In genomic region chr1:87004857-87005256, GRCh38 we compare ENCODE assay signal across 1 cellular context.
TF ChIP-seq lines count a peak whose summit lies in the region.

No MANE protein-coding gene starts in this region.

TF ChIP-seq in K562, 482 proteins besides CTCF, POLR2A, EP300 and RAD21 (continued from another document and continues in another):
- TF ChIP-seq AFF1 (IDR thresholded peaks at IDR 0.05; ENCODE audit: low read depth in 1 of 2, partially characterized antibody in 2 of 2), result peak in 1 of 2 experiments; percentile 41
- no peak for TF ChIP-seq HDAC1 (IDR thresholded peaks at IDR 0.05)
- TF ChIP-seq ZNF655 (CRISPR knock-in tag; IDR thresholded peaks at IDR 0.05), result no peak
- TF ChIP-seq ZNF436 (CRISPR knock-in tag; IDR thresholded peaks at IDR 0.05), result no peak
- no peak for TF ChIP-seq ARID3B (CRISPR knock-in tag; IDR thresholded peaks at IDR 0.05; ENCODE audit: borderline replicate concordance)
- no peak for TF ChIP-seq KLF10 (CRISPR knock-in tag; IDR thresholded peaks at IDR 0.05)
- no peak for TF ChIP-seq PTBP1 (IDR thresholded peaks at IDR 0.05; ENCODE audit: low read depth, low read length)
- no peak for TF ChIP-seq ID3 (CRISPR knock-in tag; IDR thresholded peaks at IDR 0.05)
- no peak for TF ChIP-seq ID3 (tag; IDR thresholded peaks at IDR 0.05)
- TF ChIP-seq ZNF384 (IDR thresholded peaks at IDR 0.05; ENCODE audit: low read depth, low read length), result peak; percentile 69
- no peak for TF ChIP-seq PPARD (CRISPR knock-in tag; IDR thresholded peaks at IDR 0.05)
- no peak for TF ChIP-seq ZBTB5 (IDR thresholded peaks at IDR 0.05)
- TF ChIP-seq CBX1 (IDR thresholded peaks at IDR 0.05; ENCODE audit: low read depth), result no peak
- TF ChIP-seq FOSL1 (tag; conservative IDR thresholded peaks at IDR 0.05), result 0 out of 2 replicates have a peak, but pooled peaks have one; percentile 23
- TF ChIP-seq, protein P1, sequence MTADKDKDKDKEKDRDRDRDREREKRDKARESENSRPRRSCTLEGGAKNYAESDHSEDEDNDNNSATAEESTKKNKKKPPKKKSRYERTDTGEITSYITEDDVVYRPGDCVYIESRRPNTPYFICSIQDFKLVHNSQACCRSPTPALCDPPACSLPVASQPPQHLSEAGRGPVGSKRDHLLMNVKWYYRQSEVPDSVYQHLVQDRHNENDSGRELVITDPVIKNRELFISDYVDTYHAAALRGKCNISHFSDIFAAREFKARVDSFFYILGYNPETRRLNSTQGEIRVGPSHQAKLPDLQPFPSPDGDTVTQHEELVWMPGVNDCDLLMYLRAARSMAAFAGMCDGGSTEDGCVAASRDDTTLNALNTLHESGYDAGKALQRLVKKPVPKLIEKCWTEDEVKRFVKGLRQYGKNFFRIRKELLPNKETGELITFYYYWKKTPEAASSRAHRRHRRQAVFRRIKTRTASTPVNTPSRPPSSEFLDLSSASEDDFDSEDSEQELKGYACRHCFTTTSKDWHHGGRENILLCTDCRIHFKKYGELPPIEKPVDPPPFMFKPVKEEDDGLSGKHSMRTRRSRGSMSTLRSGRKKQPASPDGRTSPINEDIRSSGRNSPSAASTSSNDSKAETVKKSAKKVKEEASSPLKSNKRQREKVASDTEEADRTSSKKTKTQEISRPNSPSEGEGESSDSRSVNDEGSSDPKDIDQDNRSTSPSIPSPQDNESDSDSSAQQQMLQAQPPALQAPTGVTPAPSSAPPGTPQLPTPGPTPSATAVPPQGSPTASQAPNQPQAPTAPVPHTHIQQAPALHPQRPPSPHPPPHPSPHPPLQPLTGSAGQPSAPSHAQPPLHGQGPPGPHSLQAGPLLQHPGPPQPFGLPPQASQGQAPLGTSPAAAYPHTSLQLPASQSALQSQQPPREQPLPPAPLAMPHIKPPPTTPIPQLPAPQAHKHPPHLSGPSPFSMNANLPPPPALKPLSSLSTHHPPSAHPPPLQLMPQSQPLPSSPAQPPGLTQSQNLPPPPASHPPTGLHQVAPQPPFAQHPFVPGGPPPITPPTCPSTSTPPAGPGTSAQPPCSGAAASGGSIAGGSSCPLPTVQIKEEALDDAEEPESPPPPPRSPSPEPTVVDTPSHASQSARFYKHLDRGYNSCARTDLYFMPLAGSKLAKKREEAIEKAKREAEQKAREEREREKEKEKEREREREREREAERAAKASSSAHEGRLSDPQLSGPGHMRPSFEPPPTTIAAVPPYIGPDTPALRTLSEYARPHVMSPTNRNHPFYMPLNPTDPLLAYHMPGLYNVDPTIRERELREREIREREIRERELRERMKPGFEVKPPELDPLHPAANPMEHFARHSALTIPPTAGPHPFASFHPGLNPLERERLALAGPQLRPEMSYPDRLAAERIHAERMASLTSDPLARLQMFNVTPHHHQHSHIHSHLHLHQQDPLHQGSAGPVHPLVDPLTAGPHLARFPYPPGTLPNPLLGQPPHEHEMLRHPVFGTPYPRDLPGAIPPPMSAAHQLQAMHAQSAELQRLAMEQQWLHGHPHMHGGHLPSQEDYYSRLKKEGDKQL (CRISPR knock-in tag; IDR thresholded peaks at IDR 0.05; ENCODE audit: borderline replicate concordance), result no peak
- TF ChIP-seq MAFG (tag; conservative IDR thresholded peaks at IDR 0.05), result no peak
- 0 out of 2 replicates have a peak, but pooled peaks have one; percentile 9 for TF ChIP-seq EGR1 (conservative IDR thresholded peaks at IDR 0.05)
- no peak for TF ChIP-seq ZC3H8 (IDR thresholded peaks at IDR 0.05)
- no peak for TF ChIP-seq USF1 (CRISPR knock-in tag; IDR thresholded peaks at IDR 0.05)
- TF ChIP-seq HMG20A (CRISPR knock-in tag; conservative IDR thresholded peaks at IDR 0.05), result no peak
- TF ChIP-seq TARDBP (IDR thresholded peaks at IDR 0.05), result no peak
- no peak for TF ChIP-seq U2AF2 (optimal IDR thresholded peaks at IDR 0.05; ENCODE audit: low read depth, low read length)
- no peak for TF ChIP-seq ZNF3 (CRISPR knock-in tag; IDR thresholded peaks at IDR 0.05)
- no peak for TF ChIP-seq SRSF9 (IDR thresholded peaks at IDR 0.05; ENCODE audit: borderline replicate concordance, low read depth, low read length)
- peak; percentile 64; the same call in 1 of the 2 replicates for TF ChIP-seq SMARCE1 (IDR thresholded peaks at IDR 0.05)
- TF ChIP-seq GTF3C2 (IDR thresholded peaks at IDR 0.05; ENCODE audit: borderline replicate concordance, extremely low read depth, insufficient read length), result no peak
- TF ChIP-seq CEBPG (CRISPR knock-in tag; IDR thresholded peaks at IDR 0.05), result no peak
- TF ChIP-seq CEBPG (tag; conservative IDR thresholded peaks at IDR 0.05 in 1 of 2, IDR thresholded peaks at IDR 0.05 in 1 of 2), result no peak
- TF ChIP-seq, protein P2, sequence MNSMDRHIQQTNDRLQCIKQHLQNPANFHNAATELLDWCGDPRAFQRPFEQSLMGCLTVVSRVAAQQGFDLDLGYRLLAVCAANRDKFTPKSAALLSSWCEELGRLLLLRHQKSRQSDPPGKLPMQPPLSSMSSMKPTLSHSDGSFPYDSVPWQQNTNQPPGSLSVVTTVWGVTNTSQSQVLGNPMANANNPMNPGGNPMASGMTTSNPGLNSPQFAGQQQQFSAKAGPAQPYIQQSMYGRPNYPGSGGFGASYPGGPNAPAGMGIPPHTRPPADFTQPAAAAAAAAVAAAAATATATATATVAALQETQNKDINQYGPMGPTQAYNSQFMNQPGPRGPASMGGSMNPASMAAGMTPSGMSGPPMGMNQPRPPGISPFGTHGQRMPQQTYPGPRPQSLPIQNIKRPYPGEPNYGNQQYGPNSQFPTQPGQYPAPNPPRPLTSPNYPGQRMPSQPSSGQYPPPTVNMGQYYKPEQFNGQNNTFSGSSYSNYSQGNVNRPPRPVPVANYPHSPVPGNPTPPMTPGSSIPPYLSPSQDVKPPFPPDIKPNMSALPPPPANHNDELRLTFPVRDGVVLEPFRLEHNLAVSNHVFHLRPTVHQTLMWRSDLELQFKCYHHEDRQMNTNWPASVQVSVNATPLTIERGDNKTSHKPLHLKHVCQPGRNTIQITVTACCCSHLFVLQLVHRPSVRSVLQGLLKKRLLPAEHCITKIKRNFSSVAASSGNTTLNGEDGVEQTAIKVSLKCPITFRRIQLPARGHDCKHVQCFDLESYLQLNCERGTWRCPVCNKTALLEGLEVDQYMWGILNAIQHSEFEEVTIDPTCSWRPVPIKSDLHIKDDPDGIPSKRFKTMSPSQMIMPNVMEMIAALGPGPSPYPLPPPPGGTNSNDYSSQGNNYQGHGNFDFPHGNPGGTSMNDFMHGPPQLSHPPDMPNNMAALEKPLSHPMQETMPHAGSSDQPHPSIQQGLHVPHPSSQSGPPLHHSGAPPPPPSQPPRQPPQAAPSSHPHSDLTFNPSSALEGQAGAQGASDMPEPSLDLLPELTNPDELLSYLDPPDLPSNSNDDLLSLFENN (IDR thresholded peaks at IDR 0.05; ENCODE audit: low read depth in 2 of 2, low read length in 2 of 2), result no peak
- TF ChIP-seq NEUROD1 (IDR thresholded peaks at IDR 0.05; ENCODE audit: borderline replicate concordance, low read depth, low read length, partially characterized antibody), result no peak
